16 cellular contexts compared by ENCODE assay signal in genomic region chr9:123406691-123407536, GRCh38. TPM values are rescaled to one million over a fixed set of nuclear protein-coding genes. Genes with fewer than 3 reads are reported as not detected.
DNase-seq lines count a peak whose midpoint lies in the region; TF ChIP-seq lines count a peak whose summit lies in the region.
"Had no signal": no experiment of that assay in that cellular context is flagged by ENCODE, and none has a peak within 500 bp of the region (broad histone marks: within the 10 kb centered on the region; RNA-seq: fewer than 3 reads in every experiment).

No MANE protein-coding gene starts in this region.

- TF ChIP-seq CTCF in endothelial cell (IDR thresholded peaks at IDR 0.05; ENCODE audit: unreplicated experiment), result no peak
- no peak for TF ChIP-seq CTCF in GM10248 (IDR thresholded peaks at IDR 0.05; ENCODE audit: control extremely low read depth, extremely low read depth, low read depth, missing control alignments)

- no peak overlapping the region for H2BK12ac ChIP-seq in neuronal stem cell (ENCODE audit: low read length)

- H2BK5ac ChIP-seq in neuronal stem cell (ENCODE audit: low read length), result no peak overlapping the region

- H3K9ac ChIP-seq in neuronal stem cell (ENCODE audit: low read depth, low read length, poor library complexity), result no peak overlapping the region

- H3K9me3 Mint-ChIP-seq in endothelial cell (ENCODE audit: unreplicated experiment), result no peaks in the 10 kb centered on the region
- H3K9me3 Mint-ChIP-seq: activated T-cell treated with anti-CD3 and anti-CD28 coated beads, Interleukin-2, amount 50 U/mL, for 72 hours had no signal

- H3K4me3 ChIP-seq in neuronal stem cell (ENCODE audit: low read length in 2 of 2), result peak overlapping the region; percentile 19 to 56
- H3K4me3 ChIP-seq: lower lobe of right lung, upper lobe of left lung had no signal

- H4K8ac ChIP-seq in neuronal stem cell (ENCODE audit: low read depth, low read length), result no peak overlapping the region

- no peak overlapping the region for H3K23ac ChIP-seq in neuronal stem cell (ENCODE audit: low read depth, low read length, poor library complexity)

- H3K9me3 ChIP-seq in neuronal stem cell (replicated peaks in 1 of 2; ENCODE audit: control insufficient read depth in 2 of 2, insufficient read depth in 1 of 2, low read depth in 1 of 2, low read length in 2 of 2), result no peaks in the 10 kb centered on the region
- H3K9me3 ChIP-seq: lower lobe of right lung, upper lobe of left lung had no signal

- H3K4me2 ChIP-seq in neuronal stem cell (ENCODE audit: insufficient read depth, low read length, poor library complexity, severe bottlenecking), result peak overlapping the region; percentile 35

- no peak overlapping the region for H3K27ac ChIP-seq in neuronal stem cell (replicated peaks; ENCODE audit: low read length)
- H3K27ac ChIP-seq: lower lobe of right lung, upper lobe of left lung had no signal

- no peak overlapping the region for H3K4me3 Mint-ChIP-seq in endothelial cell (ENCODE audit: unreplicated experiment)
- H3K4me3 Mint-ChIP-seq: activated T-cell treated with anti-CD3 and anti-CD28 coated beads, Interleukin-2, amount 50 U/mL, for 72 hours had no signal

- H2AK5ac ChIP-seq in neuronal stem cell (ENCODE audit: low read depth, low read length), result peak overlapping the region; percentile 6

- CTCF ChIA-PET in GM10248 (lab: Yijun Ruan, JAX), result interaction anchor here (0.8 to 1.3 kb wide), 3 partner anchors 8 to 21 kb away, joined by 3 to 4 read pairs (median 3); no protein-coding TSS in a partner anchor

- H3K4me1 Mint-ChIP-seq in endothelial cell (ENCODE audit: unreplicated experiment), result peaks cover 4% of the 10 kb centered on the region

- H2BK15ac ChIP-seq in neuronal stem cell (ENCODE audit: low read length), result no peak overlapping the region

- H3K36me3 Mint-ChIP-seq in endothelial cell (ENCODE audit: low read depth, unreplicated experiment), result peaks cover 8% of the 10 kb centered on the region

- peak overlapping the region; percentile 68 for H2AFZ ChIP-seq in neuronal stem cell (ENCODE audit: low read length)

- WGBS in neuronal stem cell (ENCODE audit: extremely low coverage in 2 of 2, insufficient read length in 2 of 2, insufficient replicate concordance in 1 of 2), 2 donors, result no CpG with 5 or more reads among the region's 25 CpGs

- H3K36me3 ChIP-seq in neuronal stem cell (replicated peaks in 1 of 2; ENCODE audit: control insufficient read depth in 2 of 2, insufficient read depth in 2 of 2, low read length in 2 of 2), result no peaks in the 10 kb centered on the region
- H3K36me3 ChIP-seq: upper lobe of left lung had no signal

- peak overlapping the region; percentile 78 for H3K14ac ChIP-seq in neuronal stem cell (ENCODE audit: low read length)

- peak overlapping the region; percentile 54 for H3K18ac ChIP-seq in neuronal stem cell (ENCODE audit: low read length)

- DNase-seq in NCI-H1436 (lab: John Stamatoyannopoulos, UW) (peak; percentile 29), NCI-H1436 treated with DMSO at 0.1 percent for 48 hours (lab: John Stamatoyannopoulos, UW) (no peak), NCI-H2171 (lab: John Stamatoyannopoulos, UW) (peak; percentile 59), endothelial cell (ENCODE audit: low spot score) (no peak), neuronal stem cell (ENCODE audit: low spot score) (peak; percentile 60), SIG-M5 treated with dmso at 0.1 percent for 504 hours (lab: John Stamatoyannopoulos, UW; ENCODE audit: unreplicated experiment) (no peak), GM10248 (ENCODE audit: extremely low spot score) (no peak), NCI-H446 treated with DMSO at 0.1 percent for 48 hours (lab: John Stamatoyannopoulos, UW) (no peak)
- DNase-seq: activated CD4-positive, alpha-beta T cell treated with anti-CD3 and anti-CD28 coated beads for 4 hours; activated T-cell treated with anti-CD3 and anti-CD28 coated beads, Interleukin-2, amount 50 U/mL, for 72 hours; effector CD4-positive, alpha-beta T cell; head of caudate nucleus; lower lobe of right lung; stimulated activated CD8-positive, alpha-beta memory T cell treated with anti-CD3 and anti-CD28 coated beads, Interleukin-4, amount 100 ng/mL, for 48 hours; upper lobe of left lung had no signal

- peak overlapping the region; percentile 40 for H3K27ac Mint-ChIP-seq in endothelial cell (ENCODE audit: unreplicated experiment)
- H3K27ac Mint-ChIP-seq: activated T-cell treated with anti-CD3 and anti-CD28 coated beads, Interleukin-2, amount 50 U/mL, for 72 hours had no signal

- no peak overlapping the region for H3K4ac ChIP-seq in neuronal stem cell (ENCODE audit: low read length)

- no peak overlapping the region for H4K91ac ChIP-seq in neuronal stem cell (ENCODE audit: low read depth, low read length, poor library complexity)

- H3K4me1 ChIP-seq in neuronal stem cell (ENCODE audit: control insufficient read depth in 2 of 2, insufficient read depth in 1 of 2, low read depth in 1 of 2, low read length in 2 of 2), result peaks cover 26 to 47% of the 10 kb centered on the region in 2 donors
- H3K4me1 ChIP-seq: lower lobe of right lung, upper lobe of left lung had no signal

- H3K27me3 ChIP-seq in neuronal stem cell (ENCODE audit: control insufficient read depth in 3 of 3, insufficient read depth in 3 of 3, low read depth in 1 of 3, low read length in 3 of 3), result peaks cover 0 to 2% (median 0%) of the 10 kb centered on the region in 3 experiments
- H3K27me3 ChIP-seq: upper lobe of left lung had no signal

- POLR2A ChIA-PET in GM10248 (lab: Yijun Ruan, JAX), result no interaction called here

- H3K79me1 ChIP-seq in neuronal stem cell (ENCODE audit: low read depth, low read length), result no peaks in the 10 kb centered on the region

- H3K27me3 Mint-ChIP-seq in endothelial cell (ENCODE audit: unreplicated experiment), result peaks cover 5% of the 10 kb centered on the region

- H2BK120ac ChIP-seq in neuronal stem cell (ENCODE audit: low read depth, low read length), result no peak overlapping the region

RNA-seq across cellular contexts. Expression of gene CRB2, which starts 50.9 kb away (rescaled TPM):
- 0.18 TPM for total RNA-seq in endothelial cell (ENCODE audit: unreplicated experiment)
- polyA plus RNA-seq in neuronal stem cell (2013, experiment 1 of 2), result 41.7 TPM
- polyA plus RNA-seq in neuronal stem cell (2013, experiment 2 of 2), result 41.7 TPM
- total RNA-seq: activated T-cell treated with anti-CD3 and anti-CD28 coated beads, Interleukin-2, amount 50 U/mL, for 72 hours; lower lobe of right lung; osteocyte had no signal

Comparison
In these comparisons a context has a peak if more than half of its experiments do, and no peak if none do; other contexts are left out.
1. DNase-seq: peak in NCI-H1436 (single experiment), NCI-H2171 (single experiment) and neuronal stem cell (single experiment); none in NCI-H1436 treated with DMSO at 0.1 percent for 48 hours (single experiment), endothelial cell (single experiment), SIG-M5 treated with dmso at 0.1 percent for 504 hours (single experiment), GM10248 (single experiment) and NCI-H446 treated with DMSO at 0.1 percent for 48 hours (single experiment).